8 cellular contexts compared by ENCODE assay signal in the genomic region with DNA sequence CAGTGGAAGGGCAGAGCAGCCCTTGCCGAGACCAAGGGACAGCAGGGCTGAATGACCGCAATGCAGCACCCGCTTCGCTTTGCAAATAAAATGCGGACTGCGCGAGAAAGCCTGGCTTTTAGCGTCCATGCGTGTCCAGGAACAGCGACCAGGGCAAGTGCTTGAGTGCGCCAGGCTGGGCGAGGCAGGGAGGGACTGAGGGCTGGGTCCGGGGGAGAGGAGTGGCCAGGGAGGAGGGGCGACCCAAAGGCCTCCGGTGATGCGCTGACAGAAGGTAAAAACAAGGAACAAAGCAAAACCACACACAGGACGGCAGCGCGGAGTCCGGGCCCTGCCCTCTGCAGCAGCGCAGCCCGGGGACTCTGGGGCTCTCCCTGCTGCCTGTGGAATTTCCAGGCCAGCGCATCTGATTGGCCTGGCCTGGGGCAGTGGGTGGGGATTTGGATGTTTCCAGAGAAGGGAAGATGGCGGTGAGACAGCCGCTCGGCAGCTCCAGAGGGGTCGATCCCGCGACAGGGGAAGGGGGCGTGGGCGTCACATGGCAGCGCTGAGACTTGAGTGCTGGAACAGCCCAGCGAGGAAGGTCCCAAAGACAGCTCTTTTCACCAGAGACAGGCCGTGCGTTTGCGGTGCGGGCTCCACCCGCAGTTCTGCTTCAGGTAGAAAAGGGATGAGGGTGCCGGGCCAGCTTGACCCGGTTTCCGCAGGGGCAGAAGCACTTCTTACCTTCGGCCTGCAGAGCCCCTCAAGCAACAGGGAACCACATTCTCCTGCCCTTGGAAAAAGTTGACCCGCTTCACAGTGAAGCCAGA. TPM values are rescaled to one million over a fixed set of nuclear protein-coding genes. Genes with fewer than 3 reads are reported as not detected.
DNase-seq lines count a peak whose midpoint lies in the region; ATAC-seq, FAIRE-seq and TF ChIP-seq lines count a peak whose summit lies in the region.

No MANE protein-coding gene starts in this region.

- H3K79me2 ChIP-seq in H1 (ENCODE audit: control insufficient read depth in 1 of 2, insufficient read depth in 2 of 2, low read length in 2 of 2), result no peaks in the 10 kb centered on the region

- H2AK5ac ChIP-seq in H1 (ENCODE audit: low read depth, low read length), result peak overlapping the region; percentile 43; the same call in 1 of the 2 replicates

- peak overlapping the region; percentile 92; the same call in 1 of the 2 replicates for H2BK15ac ChIP-seq in H1 (ENCODE audit: low read length)

- peak in 1 of 2 experiments; percentile 20; a peak in 2 of 4 replicates for TF ChIP-seq RAD21 in H1 (IDR thresholded peaks at IDR 0.05 in 1 of 2, conservative IDR thresholded peaks at IDR 0.05 in 1 of 2; ENCODE audit: low read depth in 2 of 2, low read length in 2 of 2)

- H4K5ac ChIP-seq in H1 (ENCODE audit: insufficient read length, low read depth, low read length), result peak overlapping the region; percentile 32

- H3K14ac ChIP-seq in H1 (ENCODE audit: insufficient read length), result no peak overlapping the region

- peaks cover 14% of the 10 kb centered on the region for H3K23me2 ChIP-seq in H1 (ENCODE audit: low read depth, low read length)

- H3K9me3 ChIP-seq in H1 (ENCODE audit: insufficient read depth in 2 of 2, low read depth in 1 of 2, low read length in 1 of 2), result no peaks in the 10 kb centered on the region; a peak in 1 of 4 replicates

- peak overlapping the region in 3 of 4 experiments; percentile 52 to 69 (median 64); a peak in 6 of 7 replicates for H3K9ac ChIP-seq in H1 (replicated peaks in 1 of 4; ENCODE audit: extremely low read depth in 1 of 4, low read depth in 3 of 4, low read length in 3 of 4)

- TF ChIP-seq EP300 in H1 (IDR thresholded peaks at IDR 0.05; ENCODE audit: borderline replicate concordance in 1 of 2, low read depth in 2 of 2, low read length in 2 of 2), result no peak

- H2AFZ ChIP-seq in H1 (ENCODE audit: low read length), result peak overlapping the region; percentile 45

- FAIRE-seq in H1 (lab: Jason Lieb, UNC), result no peak

- H3K4me2 ChIP-seq in H1 (ENCODE audit: insufficient read depth in 1 of 2, low read depth in 2 of 2, low read length in 2 of 2), result peak overlapping the region; percentile 88 to 99

- H3K27me3 ChIP-seq in H1 (replicated peaks in 1 of 4; ENCODE audit: control insufficient read depth in 3 of 4, extremely low read depth in 1 of 4, insufficient read depth in 3 of 4, low read length in 3 of 4), result no peaks in the 10 kb centered on the region

- ATAC-seq in HG02623 (IDR thresholded peaks at IDR 0.05; ENCODE audit: unreplicated experiment) (peak; percentile 72), activated B cell treated with CpG ODN at 0.5 μM for 24 hours (ENCODE audit: low read depth) (peak; percentile 91)

- H3K36me3 Mint-ChIP-seq in activated B cell treated with CpG ODN at 0.5 μM for 24 hours (ENCODE audit: low read depth), result no peaks in the 10 kb centered on the region

- DNase-seq in NCI-H1436 (lab: John Stamatoyannopoulos, UW) (peak; percentile 62), NCI-H1436 treated with DMSO at 0.1 percent for 48 hours (lab: John Stamatoyannopoulos, UW) (no peak), NCI-H2107 treated with DMSO at 0.1 percent for 48 hours (lab: John Stamatoyannopoulos, UW; ENCODE audit: unreplicated experiment) (peak; percentile 19), activated B cell treated with CpG ODN at 0.5 μM for 24 hours (peak; percentile 36), H1 (ENCODE audit: low read depth in 1 of 2, low spot score in 2 of 2) (peak; percentile 82 to 90), lung microvascular endothelial cell (ENCODE audit: low read depth in 2 of 2) (peak; percentile 84 to 90)
- peak; percentile 12 to 65 (median 28) for DNase-seq in stimulated activated CD4-positive, alpha-beta T cell treated with anti-CD3 and anti-CD28 coated beads, TNF-alpha, amount 100 ng/mL, for 24 hours (ENCODE audit: low read depth in 3 of 3)

- H2BK5ac ChIP-seq in H1 (ENCODE audit: low read depth, low read length), result peak overlapping the region; percentile 91

- H3K27me3 Mint-ChIP-seq in activated B cell treated with CpG ODN at 0.5 μM for 24 hours, result peaks cover 5% of the 10 kb centered on the region

- H3K4ac ChIP-seq in H1 (replicated peaks; ENCODE audit: insufficient read length, low read depth, low read length), result peak overlapping the region; percentile 45

- 3% methylated on average over 37 of the region's 43 CpGs; no CpG with 5 or more reads in 1 of the 2 experiments for WGBS in H1 (ENCODE audit: extremely low coverage in 1 of 2, insufficient coverage in 1 of 2, insufficient read length in 1 of 2, insufficient replicate concordance in 2 of 2, low coverage in 1 of 2, low lambda C conversion rate in 2 of 2, missing lambda C conversion rate in 1 of 2), 2 experiments

- H2BK120ac ChIP-seq in H1 (replicated peaks; ENCODE audit: low read depth, low read length), result peak overlapping the region; percentile 71

- intact Hi-C loops in activated B cell treated with CpG ODN at 0.5 μM for 24 hours (cut with micrococcal nuclease), result no loop called here

- H4K20me1 ChIP-seq in H1 (replicated peaks in 1 of 2; ENCODE audit: control insufficient read depth in 1 of 2, insufficient read depth in 2 of 2, low read length in 2 of 2), result no peaks in the 10 kb centered on the region

- H2BK12ac ChIP-seq in H1 (ENCODE audit: low read depth, low read length), result peak overlapping the region; percentile 96

- H3K27ac ChIP-seq in H1 (ENCODE audit: low read depth, low read length), result peak overlapping the region; percentile 62; the same call in 1 of the 2 replicates

- no peaks in the 10 kb centered on the region for H3K36me3 ChIP-seq in H1 (ENCODE audit: control insufficient read depth in 2 of 4, insufficient read depth in 4 of 4, low read length in 3 of 4)

- TF ChIP-seq CTCF in activated B cell treated with CpG ODN at 0.5 μM for 24 hours (IDR thresholded peaks at IDR 0.05) (no peak), H1 (IDR thresholded peaks at IDR 0.05; ENCODE audit: control extremely low read depth in 1 of 3, insufficient read depth in 1 of 3, low read depth in 1 of 3, low read length in 3 of 3) (no peak)

- no peak overlapping the region for H3K23ac ChIP-seq in H1 (ENCODE audit: insufficient read length)

- peak overlapping the region; percentile 12 for H3K27ac Mint-ChIP-seq in activated B cell treated with CpG ODN at 0.5 μM for 24 hours

- H4K91ac ChIP-seq in H1 (replicated peaks; ENCODE audit: insufficient read length, low read length), result peak overlapping the region; percentile 82

- peaks cover 34% of the 10 kb centered on the region for H3K4me1 Mint-ChIP-seq in activated B cell treated with CpG ODN at 0.5 μM for 24 hours

- peak in 1 of 2 experiments; percentile 83; a peak in 2 of 3 replicates for TF ChIP-seq POLR2A in H1 (IDR thresholded peaks at IDR 0.05; ENCODE audit: control extremely low read depth in 1 of 2, low read depth in 2 of 2, low read length in 2 of 2)

- H3K4me3 Mint-ChIP-seq in activated B cell treated with CpG ODN at 0.5 μM for 24 hours, result peak overlapping the region; percentile 90

- no peaks in the 10 kb centered on the region for H3K79me1 ChIP-seq in H1 (ENCODE audit: low read depth, low read length)

- no peak overlapping the region for H3K56ac ChIP-seq in H1 (replicated peaks; ENCODE audit: insufficient read length, low read depth, low read length)

- peaks cover 0 to 16% (median 11%) of the 10 kb centered on the region in 4 experiments; a peak in 6 of 7 replicates for H3K4me1 ChIP-seq in H1 (replicated peaks in 1 of 4; ENCODE audit: control insufficient read depth in 3 of 4, insufficient read depth in 4 of 4, low read length in 3 of 4)

- CTCF ChIA-PET in activated B cell treated with CpG ODN at 0.5 μM for 24 hours (lab: Charles Lee), result interaction anchor here (2.7 kb wide), 1 partner anchor 15 kb away, joined by 11 read pairs; no protein-coding TSS in a partner anchor
- CTCF ChIA-PET in H1 (lab: Charles Lee; ENCODE audit: partially characterized antibody), result interaction anchor here (0.9 to 3.6 kb wide), 5 partner anchors 12 to 123 kb away, joined by 3 to 36 read pairs (median 6); no protein-coding TSS in a partner anchor

- peak overlapping the region; percentile 93 for H4K8ac ChIP-seq in H1 (ENCODE audit: extremely low read depth, insufficient read depth, low read length)

- peak overlapping the region; percentile 50 to 70 (median 60) for H3K4me3 ChIP-seq in H1 (ENCODE audit: extremely low read depth in 1 of 4, insufficient read depth in 2 of 4, low read depth in 3 of 4, low read length in 4 of 4)

- H3K18ac ChIP-seq in H1 (ENCODE audit: extremely low read depth, low read length), result peak overlapping the region; percentile 99

- no peaks in the 10 kb centered on the region for H3K9me3 Mint-ChIP-seq in activated B cell treated with CpG ODN at 0.5 μM for 24 hours

- POLR2A ChIA-PET in activated B cell treated with CpG ODN at 0.5 μM for 24 hours (lab: Charles Lee), result interaction anchor here (1.1 kb wide), 1 partner anchor 128 kb away, joined by 3 read pairs; a partner anchor contains a TSS
- POLR2A ChIA-PET in H1 (lab: Charles Lee; ENCODE audit: partially characterized antibody), result interaction anchor here (0.8 to 1.9 kb wide), 3 partner anchors 14 to 567 kb away, joined by 3 to 4 read pairs (median 4); no protein-coding TSS in a partner anchor

- peak overlapping the region; percentile 18; the same call in 1 of the 2 replicates for H2BK20ac ChIP-seq in H1 (ENCODE audit: low read length)

TF ChIP-seq in H1, 55 proteins besides CTCF, POLR2A, EP300 and RAD21 (continues in another document):
- TF ChIP-seq, protein P1, sequence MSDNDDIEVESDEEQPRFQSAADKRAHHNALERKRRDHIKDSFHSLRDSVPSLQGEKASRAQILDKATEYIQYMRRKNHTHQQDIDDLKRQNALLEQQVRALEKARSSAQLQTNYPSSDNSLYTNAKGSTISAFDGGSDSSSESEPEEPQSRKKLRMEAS (IDR thresholded peaks at IDR 0.05), result peak; percentile 67
- TF ChIP-seq FOSL1 (IDR thresholded peaks at IDR 0.05; ENCODE audit: insufficient read depth, low read depth, low read length) (no peak), PHF8 (conservative IDR thresholded peaks at IDR 0.05; ENCODE audit: low read depth, low read length) (peak; percentile 52; the same call in 1 of the 2 replicates), GABPA (IDR thresholded peaks at IDR 0.05; ENCODE audit: borderline replicate concordance, insufficient read depth, low read length) (no peak), SIRT6 (IDR thresholded peaks at IDR 0.05; ENCODE audit: low read length) (no peak), TAF1 (IDR thresholded peaks at IDR 0.05; ENCODE audit: low read depth, low read length) (peak; percentile 70; the same call in 1 of the 2 replicates)

RNA-seq across cellular contexts. Expression of a gene that starts 51.8 kb away (rescaled TPM):
- total RNA-seq in activated B cell treated with CpG ODN at 0.5 μM for 24 hours, result 83.4 and 86.7 TPM in 2 replicates
- 98.9 and 117 TPM in 2 replicates for total RNA-seq in H1 (2021; fragmentation: NEBNext Ultra II Directional; extraction: Animal tissue kit (Norgen Biotek cat#: 25700))
- 15.4 and 26.6 TPM in 2 replicates for polyA plus RNA-seq in H1 (2011; rRNA removed)
- 48.6 TPM for polyA plus RNA-seq in H1 (2011; cell fraction: cytosol; rRNA removed)
- 55.6 TPM for polyA plus RNA-seq in H1 (2011; cell fraction: nucleus; rRNA removed)
- polyA plus RNA-seq in H1 (2012, experiment 1 of 2), result 51.3 to 84.4 TPM (median 64.6 TPM) in 4 replicates
- 7.7 TPM for polyA plus RNA-seq in H1 (2012, experiment 2 of 2)
- polyA plus RNA-seq in H1 (2013, experiment 1 of 2), result 89.8 TPM
- 112 TPM for polyA plus RNA-seq in H1 (2013, experiment 2 of 2)
- 65.9 and 78.5 TPM in 2 replicates for polyA minus RNA-seq in H1 (2011; rRNA and poly(A)+ RNA removed)
- polyA minus RNA-seq in H1 (2011; cell fraction: cytosol; rRNA and poly(A)+ RNA removed), result 52.8 TPM
- 25.5 TPM for polyA minus RNA-seq in H1 (2011; cell fraction: nucleus; rRNA and poly(A)+ RNA removed)
- 29.9 and 33.9 TPM in 2 replicates for total RNA-seq in lung microvascular endothelial cell
